16 cellular contexts compared by ENCODE assay signal in genomic region chr21:44377201-44377921, GRCh38.
DNase-seq lines count a peak whose midpoint lies in the region; ATAC-seq and TF ChIP-seq lines count a peak whose summit lies in the region.
"Had no signal": no experiment of that assay in that cellular context is flagged by ENCODE, and none has a peak within 500 bp of the region (broad histone marks: within the 10 kb centered on the region; RNA-seq: fewer than 3 reads in every experiment).

No MANE protein-coding gene starts in this region.

- H3K4me2 ChIP-seq in BLaER1 (peak overlapping the region; percentile 87), OCI-LY1 (ENCODE audit: low read length) (no peak overlapping the region)

- H3K27ac ChIP-seq in BLaER1 (peak overlapping the region; percentile 62), OCI-LY1 (ENCODE audit: low read depth, low read length, poor library complexity, severe bottlenecking) (no peak overlapping the region)
- H3K27ac ChIP-seq: parathyroid adenoma had no signal

- ATAC-seq in GM19467 (IDR thresholded peaks at IDR 0.05; ENCODE audit: unreplicated experiment), result no peak
- ATAC-seq: activated CD8-positive, alpha-beta memory T cell treated with anti-CD3 and anti-CD28 coated beads, Interleukin-2, amount 10 ng/mL, durations not matched to agents 7 days and 5 days; GM12878 had no signal

- DNase-seq in left kidney (ENCODE audit: low read depth, low spot score) (peak; percentile 22), DMS114 treated with DMSO at 0.1 percent for 48 hours (lab: John Stamatoyannopoulos, UW; ENCODE audit: unreplicated experiment) (no peak)
- no peak for DNase-seq in stimulated activated CD4-positive, alpha-beta T cell treated with anti-CD3 and anti-CD28 coated beads, Interleukin-1b, Interleukin-23, amount 100 ng/mL, for 48 hours
- DNase-seq in activated CD8-positive, alpha-beta memory T cell treated with anti-CD3 and anti-CD28 coated beads, Interleukin-2, amount 50 U/mL, for 48 hours, result no peak
- DNase-seq: activated CD8-positive, alpha-beta memory T cell treated with anti-CD3 and anti-CD28 coated beads, Interleukin-2, amount 10 ng/mL, durations not matched to agents 7 days and 5 days; CD4-positive, alpha-beta memory T cell; dermis blood vessel endothelial cell; stimulated activated CD4-positive, alpha-beta T cell treated with anti-CD3 and anti-CD28 coated beads, Interleukin-2, amount 100 ng/mL, for 48 hours; stimulated activated naive CD4-positive, alpha-beta T cell treated with Interleukin-2 at 50 U/mL for 16 hours had no signal

- H3K36me3 ChIP-seq in BLaER1 (peaks cover 91% of the 10 kb centered on the region), OCI-LY1 (ENCODE audit: insufficient read depth, low read length) (no peaks in the 10 kb centered on the region)

- H3K9me2 ChIP-seq in OCI-LY1 (ENCODE audit: low read depth, low read length), result no peaks in the 10 kb centered on the region

- H3K79me2 ChIP-seq in OCI-LY1 (ENCODE audit: insufficient read depth, low read length), result no peaks in the 10 kb centered on the region
- H3K79me2 ChIP-seq: parathyroid adenoma had no signal

- TF ChIP-seq CTCF in GM12874 (IDR thresholded peaks at IDR 0.05; ENCODE audit: insufficient read depth, low read depth, low read length) (0 out of 2 replicates have a peak, but pooled peaks have one; percentile 14), OCI-LY1 (IDR thresholded peaks at IDR 0.05; ENCODE audit: low read length) (peak; percentile 38; the same call in 1 of the 2 replicates)

- 0 out of 2 replicates have a peak overlapping the region, but pooled peaks have one; percentile 15 for H3K9ac ChIP-seq in BLaER1
- H3K9ac ChIP-seq in OCI-LY1 (ENCODE audit: low read length), result no peak overlapping the region
- H3K9ac ChIP-seq: parathyroid adenoma had no signal

- H3K27me3 ChIP-seq in BLaER1 (no peaks in the 10 kb centered on the region), OCI-LY1 (ENCODE audit: insufficient read depth, low read length) (peaks cover 12% of the 10 kb centered on the region; the same call in 1 of the 2 replicates)

- no peaks in the 10 kb centered on the region for H3F3A ChIP-seq in OCI-LY1 (ENCODE audit: insufficient read depth, low read length)

- no peak overlapping the region for H2AFZ ChIP-seq in OCI-LY1 (ENCODE audit: low read length)
- H2AFZ ChIP-seq: parathyroid adenoma had no signal

- H4K20me1 ChIP-seq in BLaER1, result peaks cover 43% of the 10 kb centered on the region
- no peaks in the 10 kb centered on the region for H4K20me1 ChIP-seq in OCI-LY1 (ENCODE audit: insufficient read depth, low read length)

- no peak overlapping the region for H3K4me3 ChIP-seq in BLaER1
- H3K4me3 ChIP-seq in OCI-LY1 (ENCODE audit: low read depth, low read length, poor library complexity, severe bottlenecking), result no peak overlapping the region
- H3K4me3 ChIP-seq: GM12878, lung had no signal

- H3K4me1 ChIP-seq in BLaER1, result peaks cover 52% of the 10 kb centered on the region
- no peaks in the 10 kb centered on the region for H3K4me1 ChIP-seq in OCI-LY1 (ENCODE audit: insufficient read depth, low read length, severe bottlenecking)
- H3K4me1 ChIP-seq: parathyroid adenoma had no signal

- peaks cover 26% of the 10 kb centered on the region for H3K9me3 ChIP-seq in BLaER1
- H3K9me3 ChIP-seq in OCI-LY1 (ENCODE audit: low read length), result no peaks in the 10 kb centered on the region
